ENCODE assay signal across 15 cellular contexts in genomic region chr12:70031046-70031445, GRCh38.
"Had no signal": no experiment of that assay in that cellular context is flagged by ENCODE, and none has a peak within 500 bp of the region (broad histone marks: within the 10 kb centered on the region; RNA-seq: fewer than 3 reads in every experiment).

No MANE protein-coding gene starts in this region.

- ATAC-seq: lower lobe of right lung; stimulated activated naive CD8-positive, alpha-beta T cell treated with anti-CD3 and anti-CD28 coated beads, Interleukin-15, amount 100 ng/mL, for 72 hours had no signal

- H3K9me3 ChIP-seq: colonic mucosa, lower lobe of right lung, thoracic aorta had no signal

- H3K9me3 Mint-ChIP-seq: activated CD4-positive, alpha-beta memory T cell treated with anti-CD3 and anti-CD28 coated beads for 36 hours; stimulated activated naive CD8-positive, alpha-beta T cell treated with anti-CD3 and anti-CD28 coated beads, Interleukin-15, amount 100 ng/mL, for 72 hours had no signal

- H3K4me3 ChIP-seq: cardiac muscle cell, colonic mucosa, lower lobe of right lung, thoracic aorta had no signal

- H3K36me3 Mint-ChIP-seq: activated CD4-positive, alpha-beta memory T cell treated with anti-CD3 and anti-CD28 coated beads for 36 hours had no signal

- H3K27ac Mint-ChIP-seq: activated CD4-positive, alpha-beta memory T cell treated with anti-CD3 and anti-CD28 coated beads for 36 hours; stimulated activated naive CD8-positive, alpha-beta T cell treated with anti-CD3 and anti-CD28 coated beads, Interleukin-15, amount 100 ng/mL, for 72 hours had no signal

- DNase-seq: activated CD4-positive, alpha-beta memory T cell treated with anti-CD3 and anti-CD28 coated beads for 36 hours; activated CD8-positive, alpha-beta memory T cell treated with anti-CD3 and anti-CD28 coated beads, Interleukin-2, amount 50 U/mL, for 48 hours; aorta; colonic mucosa; effector CD4-positive, alpha-beta T cell; hippocampal formation; lower lobe of right lung; naive B cell; stimulated activated CD4-positive, alpha-beta T cell treated with anti-CD3 and anti-CD28 coated beads, Interleukin-15, amount 100 ng/mL, for 24 hours; stimulated activated CD4-positive, alpha-beta T cell treated with anti-CD3 and anti-CD28 coated beads, Interleukin-4, amount 100 ng/mL, for 24 hours; stimulated activated naive CD8-positive, alpha-beta T cell treated with anti-CD3 and anti-CD28 coated beads, Interleukin-15, amount 100 ng/mL, for 72 hours; T-helper 9 cell had no signal

- H3K4me1 ChIP-seq: colonic mucosa, lower lobe of right lung, parathyroid adenoma had no signal

- H3K27ac ChIP-seq: cardiac muscle cell, colonic mucosa, lower lobe of right lung, parathyroid adenoma, thoracic aorta had no signal

- H3K36me3 ChIP-seq: cardiac muscle cell, colonic mucosa, lower lobe of right lung, thoracic aorta had no signal

- H3K4me3 Mint-ChIP-seq: activated CD4-positive, alpha-beta memory T cell treated with anti-CD3 and anti-CD28 coated beads for 36 hours; naive B cell; stimulated activated naive CD8-positive, alpha-beta T cell treated with anti-CD3 and anti-CD28 coated beads, Interleukin-15, amount 100 ng/mL, for 72 hours had no signal

- H3K4me1 Mint-ChIP-seq: naive B cell; stimulated activated naive CD8-positive, alpha-beta T cell treated with anti-CD3 and anti-CD28 coated beads, Interleukin-15, amount 100 ng/mL, for 72 hours had no signal

- H3K27me3 ChIP-seq: cardiac muscle cell, colonic mucosa had no signal
